Comparison of ENCODE assay signal across 29 cellular contexts in the genomic region with DNA sequence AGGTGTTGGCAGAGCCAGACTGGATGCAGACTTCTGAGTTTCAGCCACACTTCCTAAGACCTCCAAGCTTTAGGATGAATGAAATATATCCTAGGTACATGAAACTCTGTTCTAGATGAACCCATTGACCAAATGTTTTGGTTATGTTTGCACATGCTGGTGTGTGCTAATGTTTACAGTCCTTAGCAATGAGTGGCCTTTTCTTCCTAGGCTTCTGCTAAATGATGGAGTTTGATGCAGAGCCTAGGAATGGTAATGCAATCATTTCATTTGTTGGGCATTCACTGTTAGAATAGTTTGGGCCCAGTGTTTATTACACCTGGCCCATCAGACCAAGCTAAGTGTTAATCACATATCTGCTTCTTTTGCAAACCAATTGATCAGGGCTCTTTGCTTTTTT.
"Had no signal": no experiment of that assay in that cellular context is flagged by ENCODE, and none has a peak within 500 bp of the region (broad histone marks: within the 10 kb centered on the region; RNA-seq: fewer than 3 reads in every experiment).

No MANE protein-coding gene starts in this region.

- H3K4me3 Mint-ChIP-seq: activated naive CD8-positive, alpha-beta T cell; immature natural killer cell; naive thymus-derived CD4-positive, alpha-beta T cell; stimulated activated memory B cell treated with anti-CD40 and anti-IgM and Interleukin-4, amounts not matched to agents 10 μg/mL and 1 μg/mL and 100 μg/mL, for 72 hours; T-helper 2 cell treated with Interferon-gamma antibody and Interleukin-4, amounts not matched to agents 5 μg/mL and 100 μg/mL, for 36 hours had no signal

- H3K9me3 Mint-ChIP-seq: T-helper 2 cell treated with Interferon-gamma antibody and Interleukin-4, amounts not matched to agents 5 μg/mL and 100 μg/mL, for 36 hours had no signal

- H3K36me3 Mint-ChIP-seq: activated naive CD8-positive, alpha-beta T cell; immature natural killer cell; naive thymus-derived CD4-positive, alpha-beta T cell; stimulated activated memory B cell treated with anti-CD40 and anti-IgM and Interleukin-4, amounts not matched to agents 10 μg/mL and 1 μg/mL and 100 μg/mL, for 72 hours had no signal

- ATAC-seq: activated CD4-positive, CD25-positive, alpha-beta regulatory T cell treated with anti-CD3 and anti-CD28 coated beads, Interleukin-2, amount 50 U/mL, for 24 hours; heart left ventricle; naive thymus-derived CD4-positive, alpha-beta T cell; pancreas; stimulated activated memory B cell treated with anti-CD40 and anti-IgM and Interleukin-4, amounts not matched to agents 10 μg/mL and 1 μg/mL and 100 μg/mL, for 72 hours; upper lobe of right lung had no signal

- H3K9me3 ChIP-seq: heart left ventricle, pancreas, prostate gland, stomach, tibial artery, upper lobe of right lung had no signal

- H3K4me1 ChIP-seq: prostate gland, upper lobe of right lung had no signal

- H3K36me3 ChIP-seq: heart left ventricle, pancreas, prostate gland, stomach, tibial artery, upper lobe of right lung had no signal

- H3K4me1 Mint-ChIP-seq: immature natural killer cell; naive thymus-derived CD4-positive, alpha-beta T cell; stimulated activated memory B cell treated with anti-CD40 and anti-IgM and Interleukin-4, amounts not matched to agents 10 μg/mL and 1 μg/mL and 100 μg/mL, for 72 hours had no signal

- H3K27me3 ChIP-seq: heart left ventricle, pancreas, stomach, tibial artery, upper lobe of right lung had no signal

- DNase-seq: activated CD4-positive, alpha-beta T cell treated with anti-CD3 and anti-CD28 coated beads for 48 hours; activated CD4-positive, alpha-beta T cell treated with anti-CD3 and anti-CD28 coated beads, Interleukin-2, amount 50 U/mL, for 48 hours; activated CD8-positive, alpha-beta memory T cell treated with anti-CD3 and anti-CD28 coated beads for 24 hours; activated effector memory CD4-positive, alpha-beta T cell treated with Interleukin-2 at 50 U/mL for 16 hours; activated naive CD4-positive, alpha-beta T cell treated with Interleukin-2 at 50 U/mL for 16 hours; anterior cingulate cortex; dermis blood vessel endothelial cell; effector CD4-positive, alpha-beta T cell; heart left ventricle; hypothalamus; immature natural killer cell; midbrain; naive thymus-derived CD4-positive, alpha-beta T cell; pancreas; retina; stimulated activated CD4-positive, alpha-beta T cell treated with anti-CD3 and anti-CD28 coated beads, Interleukin-1b, Interleukin-23, amount 100 ng/mL, for 48 hours; stimulated activated CD4-positive, alpha-beta T cell treated with anti-CD3 and anti-CD28 coated beads, Interleukin-4, amount 100 ng/mL, for 4 hours; stimulated activated CD8-positive, alpha-beta memory T cell treated with anti-CD3 and anti-CD28 coated beads, Interleukin-4, amount 100 ng/mL, for 48 hours; stomach; tibial artery; upper lobe of right lung had no signal

- H3K4me2 ChIP-seq: smooth muscle cell had no signal

- H3K27me3 Mint-ChIP-seq: activated naive CD8-positive, alpha-beta T cell; naive thymus-derived CD4-positive, alpha-beta T cell; stimulated activated memory B cell treated with anti-CD40 and anti-IgM and Interleukin-4, amounts not matched to agents 10 μg/mL and 1 μg/mL and 100 μg/mL, for 72 hours had no signal

- H3K4me3 ChIP-seq: heart left ventricle, pancreas, prostate gland, smooth muscle cell, stomach, tibial artery, upper lobe of right lung had no signal

- H3K27ac ChIP-seq: epithelial cell of prostate, pancreas, prostate gland, stomach, tibial artery, upper lobe of right lung, VCaP had no signal

- H3K27ac Mint-ChIP-seq: activated naive CD8-positive, alpha-beta T cell; immature natural killer cell; naive thymus-derived CD4-positive, alpha-beta T cell; stimulated activated memory B cell treated with anti-CD40 and anti-IgM and Interleukin-4, amounts not matched to agents 10 μg/mL and 1 μg/mL and 100 μg/mL, for 72 hours; T-helper 2 cell treated with Interferon-gamma antibody and Interleukin-4, amounts not matched to agents 5 μg/mL and 100 μg/mL, for 36 hours had no signal
